1 cellular context compared by ENCODE assay signal in the genomic region with DNA sequence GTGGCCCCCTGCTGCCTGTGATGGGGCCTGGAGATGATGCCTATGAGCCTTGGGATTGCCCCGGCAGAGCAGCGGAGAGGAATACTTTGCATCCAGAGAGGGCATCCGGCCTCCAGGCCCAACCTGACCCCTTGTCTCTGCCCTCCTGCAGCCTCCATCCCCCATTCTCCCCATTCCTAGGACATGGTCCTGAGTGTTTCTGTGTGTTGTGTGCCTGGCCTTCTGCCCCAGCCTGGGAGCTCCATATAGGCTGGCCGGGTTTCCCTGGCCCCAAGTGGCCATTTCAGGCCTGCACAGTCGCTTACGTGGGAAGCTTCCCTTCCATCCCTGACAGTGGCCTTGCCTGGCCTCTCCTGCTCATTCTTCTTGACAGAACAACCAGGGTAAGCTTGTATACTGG.
TF ChIP-seq lines count a peak whose summit lies in the region.

No MANE protein-coding gene starts in this region.

TF ChIP-seq in neural cell, 6 proteins besides CTCF, POLR2A, EP300 and RAD21 (continued from another document):
- TF ChIP-seq, protein P1, sequence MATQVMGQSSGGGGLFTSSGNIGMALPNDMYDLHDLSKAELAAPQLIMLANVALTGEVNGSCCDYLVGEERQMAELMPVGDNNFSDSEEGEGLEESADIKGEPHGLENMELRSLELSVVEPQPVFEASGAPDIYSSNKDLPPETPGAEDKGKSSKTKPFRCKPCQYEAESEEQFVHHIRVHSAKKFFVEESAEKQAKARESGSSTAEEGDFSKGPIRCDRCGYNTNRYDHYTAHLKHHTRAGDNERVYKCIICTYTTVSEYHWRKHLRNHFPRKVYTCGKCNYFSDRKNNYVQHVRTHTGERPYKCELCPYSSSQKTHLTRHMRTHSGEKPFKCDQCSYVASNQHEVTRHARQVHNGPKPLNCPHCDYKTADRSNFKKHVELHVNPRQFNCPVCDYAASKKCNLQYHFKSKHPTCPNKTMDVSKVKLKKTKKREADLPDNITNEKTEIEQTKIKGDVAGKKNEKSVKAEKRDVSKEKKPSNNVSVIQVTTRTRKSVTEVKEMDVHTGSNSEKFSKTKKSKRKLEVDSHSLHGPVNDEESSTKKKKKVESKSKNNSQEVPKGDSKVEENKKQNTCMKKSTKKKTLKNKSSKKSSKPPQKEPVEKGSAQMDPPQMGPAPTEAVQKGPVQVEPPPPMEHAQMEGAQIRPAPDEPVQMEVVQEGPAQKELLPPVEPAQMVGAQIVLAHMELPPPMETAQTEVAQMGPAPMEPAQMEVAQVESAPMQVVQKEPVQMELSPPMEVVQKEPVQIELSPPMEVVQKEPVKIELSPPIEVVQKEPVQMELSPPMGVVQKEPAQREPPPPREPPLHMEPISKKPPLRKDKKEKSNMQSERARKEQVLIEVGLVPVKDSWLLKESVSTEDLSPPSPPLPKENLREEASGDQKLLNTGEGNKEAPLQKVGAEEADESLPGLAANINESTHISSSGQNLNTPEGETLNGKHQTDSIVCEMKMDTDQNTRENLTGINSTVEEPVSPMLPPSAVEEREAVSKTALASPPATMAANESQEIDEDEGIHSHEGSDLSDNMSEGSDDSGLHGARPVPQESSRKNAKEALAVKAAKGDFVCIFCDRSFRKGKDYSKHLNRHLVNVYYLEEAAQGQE (IDR thresholded peaks at IDR 0.05; ENCODE audit: borderline replicate concordance), result no peak
- TF ChIP-seq EZH2 (IDR thresholded peaks at IDR 0.05; ENCODE audit: borderline replicate concordance, insufficient read depth, low read length, poor library complexity, severe bottlenecking), result no peak
- no peak for TF ChIP-seq TAF1 (IDR thresholded peaks at IDR 0.05; ENCODE audit: low read depth)
TF ChIP-seq in neural cell: peak in this region for 0.
